17 cellular contexts compared by ENCODE assay signal in genomic region chr1:171606402-171606941, GRCh38. TPM values are rescaled to one million over a fixed set of nuclear protein-coding genes. Genes with fewer than 3 reads are reported as not detected.
DNase-seq lines count a peak whose midpoint lies in the region; ATAC-seq, FAIRE-seq and TF ChIP-seq lines count a peak whose summit lies in the region.
"Had no signal": no experiment of that assay in that cellular context is flagged by ENCODE, and none has a peak within 500 bp of the region (broad histone marks: within the 10 kb centered on the region; RNA-seq: fewer than 3 reads in every experiment).

No MANE protein-coding gene starts in this region.

- H3K4me3 Mint-ChIP-seq in IgD-negative memory B cell, result no peak overlapping the region
- no peak overlapping the region for H3K4me3 Mint-ChIP-seq in memory B cell
- no peak overlapping the region for H3K4me3 Mint-ChIP-seq in activated CD8-positive, alpha-beta T cell treated with anti-CD3 and anti-CD28 coated beads for 36 hours
- H3K4me3 Mint-ChIP-seq: activated T-helper 1 cell treated with anti-CD3 and anti-CD28 coated beads, Interleukin-12 subunit alpha, Interleukin-12 subunit beta, Interleukin-2, Interleukin-4 antibody, amounts not matched to agents 30 ng/mL and 10 ng/mL and 1 ng/mL, durations not matched to agents 14 hours and 24 hours and 36 hours; endodermal cell; neural crest cell had no signal

- TF ChIP-seq CTCF in activated CD8-positive, alpha-beta T cell treated with anti-CD3 and anti-CD28 coated beads for 36 hours (IDR thresholded peaks at IDR 0.05), result no peak

- ATAC-seq in GM21786 (IDR thresholded peaks at IDR 0.05; ENCODE audit: unreplicated experiment), result peak; percentile 59
- no peak for ATAC-seq in memory B cell (ENCODE audit: low read depth)
- ATAC-seq in activated CD8-positive, alpha-beta T cell treated with anti-CD3 and anti-CD28 coated beads for 36 hours, result no peak
- ATAC-seq: left cardiac atrium had no signal

- H3K27ac Mint-ChIP-seq in IgD-negative memory B cell (peak overlapping the region in 2 of 3 donors; percentile 28 to 79), memory B cell (peak overlapping the region; percentile 72)
- no peak overlapping the region for H3K27ac Mint-ChIP-seq in activated CD8-positive, alpha-beta T cell treated with anti-CD3 and anti-CD28 coated beads for 36 hours
- H3K27ac Mint-ChIP-seq: activated T-helper 1 cell treated with anti-CD3 and anti-CD28 coated beads, Interleukin-12 subunit alpha, Interleukin-12 subunit beta, Interleukin-2, Interleukin-4 antibody, amounts not matched to agents 30 ng/mL and 10 ng/mL and 1 ng/mL, durations not matched to agents 14 hours and 24 hours and 36 hours; endodermal cell had no signal

- H3K9me3 Mint-ChIP-seq in IgD-negative memory B cell, result no peaks in the 10 kb centered on the region
- H3K9me3 Mint-ChIP-seq in memory B cell, result no peaks in the 10 kb centered on the region
- no peaks in the 10 kb centered on the region for H3K9me3 Mint-ChIP-seq in activated CD8-positive, alpha-beta T cell treated with anti-CD3 and anti-CD28 coated beads for 36 hours
- H3K9me3 Mint-ChIP-seq: activated T-helper 1 cell treated with anti-CD3 and anti-CD28 coated beads, Interleukin-12 subunit alpha, Interleukin-12 subunit beta, Interleukin-2, Interleukin-4 antibody, amounts not matched to agents 30 ng/mL and 10 ng/mL and 1 ng/mL, durations not matched to agents 14 hours and 24 hours and 36 hours; endodermal cell; neural crest cell had no signal

- H3K36me3 Mint-ChIP-seq in IgD-negative memory B cell (no peaks in the 10 kb centered on the region), memory B cell (no peaks in the 10 kb centered on the region)
- no peaks in the 10 kb centered on the region for H3K36me3 Mint-ChIP-seq in activated CD8-positive, alpha-beta T cell treated with anti-CD3 and anti-CD28 coated beads for 36 hours (ENCODE audit: low read depth)

- H3K4me1 Mint-ChIP-seq in IgD-negative memory B cell (peaks cover 2 to 6% (median 6%) of the 10 kb centered on the region in 3 donors), memory B cell (peaks cover 3% of the 10 kb centered on the region)
- no peaks in the 10 kb centered on the region for H3K4me1 Mint-ChIP-seq in activated CD8-positive, alpha-beta T cell treated with anti-CD3 and anti-CD28 coated beads for 36 hours (ENCODE audit: low read depth)
- H3K4me1 Mint-ChIP-seq: endodermal cell, neural crest cell had no signal

- FAIRE-seq in GM18507 (lab: Jason Lieb, UNC), result peak; percentile 87

- H3K27me3 Mint-ChIP-seq in IgD-negative memory B cell, result no peaks in the 10 kb centered on the region
- H3K27me3 Mint-ChIP-seq in memory B cell, result no peaks in the 10 kb centered on the region
- H3K27me3 Mint-ChIP-seq in activated CD8-positive, alpha-beta T cell treated with anti-CD3 and anti-CD28 coated beads for 36 hours, result no peaks in the 10 kb centered on the region

- POLR2A ChIA-PET in activated CD8-positive, alpha-beta T cell treated with anti-CD3 and anti-CD28 coated beads for 36 hours (lab: Charles Lee), result interaction anchor here (1.1 kb wide), 1 partner anchor 121 kb away, joined by 3 read pairs; the partner anchor contains the start of gene PRRC2C

- DNase-seq in GM18507 (ENCODE audit: extremely low spot score, insufficient read length, low read depth), result no peak
- no peak for DNase-seq in memory B cell (ENCODE audit: low spot score in 2 of 2)
- no peak for DNase-seq in activated gamma-delta T cell (lab: John Stamatoyannopoulos, UW)
- no peak for DNase-seq in activated CD8-positive, alpha-beta T cell treated with anti-CD3 and anti-CD28 coated beads for 36 hours
- no peak for DNase-seq in NCI-H187 treated with DMSO at 0.1 percent for 48 hours (lab: John Stamatoyannopoulos, UW)
- DNase-seq in KG1 (lab: John Stamatoyannopoulos, UW), result no peak
- DNase-seq: activated CD4-positive, alpha-beta T cell treated with anti-CD3 and anti-CD28 coated beads for 48 hours; DMS153; endodermal cell; left cardiac atrium; NCI-H1694 treated with DMSO at 0.1 percent for 48 hours; spleen had no signal

- intact Hi-C loops in activated CD8-positive, alpha-beta T cell treated with anti-CD3 and anti-CD28 coated beads for 36 hours (cut with micrococcal nuclease), result no loop called here

- CTCF ChIA-PET in activated CD8-positive, alpha-beta T cell treated with anti-CD3 and anti-CD28 coated beads for 36 hours (lab: Charles Lee), result interaction anchor here (1.0 kb wide), 1 partner anchor 38 kb away, joined by 3 read pairs; no protein-coding TSS in a partner anchor

RNA-seq across cellular contexts. Expression of gene MYOCOS, which starts 15.6 kb away (rescaled TPM):
- 0.14 TPM for polyA plus RNA-seq in IgD-negative memory B cell
- total RNA-seq in activated CD8-positive, alpha-beta T cell treated with anti-CD3 and anti-CD28 coated beads for 36 hours, result not detected
- total RNA-seq: endodermal cell, left cardiac atrium, spleen, urinary bladder had no signal
- polyA plus RNA-seq: spleen, urinary bladder had no signal

RNA-seq across cellular contexts. Expression of gene MYOC, which starts 46.0 kb away (rescaled TPM):
- polyA plus RNA-seq in IgD-negative memory B cell, result not detected
- not detected for total RNA-seq in activated CD8-positive, alpha-beta T cell treated with anti-CD3 and anti-CD28 coated beads for 36 hours
- total RNA-seq: activated T-helper 1 cell treated with anti-CD3 and anti-CD28 coated beads, Interleukin-12 subunit alpha, Interleukin-12 subunit beta, Interleukin-2, Interleukin-4 antibody, amounts not matched to agents 30 ng/mL and 10 ng/mL and 1 ng/mL, durations not matched to agents 14 hours and 24 hours and 36 hours; endodermal cell; neural crest cell; spleen had no signal
